In the genomic region with DNA sequence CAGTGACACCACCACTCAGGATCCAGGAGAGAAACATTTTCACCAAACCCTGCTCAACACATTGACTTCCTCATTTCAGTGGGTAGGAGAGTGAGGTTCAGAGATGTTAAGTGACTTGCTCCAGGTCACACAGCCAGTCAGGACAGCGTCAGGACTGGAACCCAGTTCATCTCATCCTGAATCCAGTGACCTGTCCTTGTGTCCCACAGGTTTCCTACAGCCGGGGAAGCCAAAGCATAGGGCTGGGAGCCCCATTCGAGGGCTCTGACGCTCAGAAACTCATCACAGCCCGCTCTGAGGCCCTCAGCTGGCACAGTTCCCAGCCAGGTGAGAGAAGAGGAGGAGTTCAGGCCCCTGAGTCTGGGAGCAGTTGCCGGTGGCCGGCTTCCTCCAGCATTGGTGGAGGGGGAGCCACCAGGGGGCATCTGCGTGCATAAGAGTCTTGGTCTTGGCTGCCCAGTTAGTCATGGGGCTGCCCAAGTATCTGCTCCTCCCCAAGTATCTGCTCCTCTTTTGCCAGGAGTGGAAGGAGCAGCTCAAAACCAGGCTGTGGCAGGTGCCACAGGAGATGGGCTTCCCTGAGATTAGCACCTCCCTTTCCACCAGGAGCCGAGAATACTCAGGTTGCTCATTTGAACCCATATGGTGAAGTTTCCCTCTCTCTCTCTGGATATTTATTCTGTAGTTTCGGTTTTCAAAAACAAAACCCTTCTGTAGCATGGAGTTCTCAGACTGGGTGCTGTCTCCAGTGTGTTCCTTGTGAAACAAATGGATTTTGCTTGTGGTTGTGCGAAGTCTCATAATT, we compare ENCODE assay signal across 10 cellular contexts. TPM values are rescaled to one million over a fixed set of nuclear protein-coding genes. Genes with fewer than 3 reads are reported as not detected.
DNase-seq lines count a peak whose midpoint lies in the region; ATAC-seq and TF ChIP-seq lines count a peak whose summit lies in the region.
"Had no signal": no experiment of that assay in that cellular context is flagged by ENCODE, and none has a peak within 500 bp of the region (broad histone marks: within the 10 kb centered on the region; RNA-seq: fewer than 3 reads in every experiment).

No MANE protein-coding gene starts in this region.

- H3K27me3 Mint-ChIP-seq in activated CD4-positive, alpha-beta T cell treated with anti-CD3 and anti-CD28 coated beads for 36 hours, result no peaks in the 10 kb centered on the region
- H3K27me3 Mint-ChIP-seq in glutamatergic neuron (ENCODE audit: unreplicated experiment), result no peaks in the 10 kb centered on the region

- no peaks in the 10 kb centered on the region for H3K79me2 ChIP-seq in ACC112 (ENCODE audit: control insufficient read depth, insufficient read depth, low read length, unreplicated experiment)

- no peaks in the 10 kb centered on the region for H3K36me3 Mint-ChIP-seq in activated CD4-positive, alpha-beta T cell treated with anti-CD3 and anti-CD28 coated beads for 36 hours (ENCODE audit: low read depth)
- H3K36me3 Mint-ChIP-seq in glutamatergic neuron (ENCODE audit: unreplicated experiment), result no peaks in the 10 kb centered on the region

- H3K4me3 ChIP-seq in ACC112 (ENCODE audit: low read depth, low read length), result no peak overlapping the region
- H3K4me3 ChIP-seq in MG63, result no peak overlapping the region
- H3K4me3 ChIP-seq: breast epithelium, HAP-1 had no signal

- POLR2A ChIA-PET in activated CD4-positive, alpha-beta T cell treated with anti-CD3 and anti-CD28 coated beads for 36 hours (lab: Charles Lee), result no interaction called here

- H3K27ac ChIP-seq in ACC112 (ENCODE audit: low read depth, low read length), result no peak overlapping the region
- H3K27ac ChIP-seq: breast epithelium had no signal

- ATAC-seq in activated CD4-positive, alpha-beta T cell treated with anti-CD3 and anti-CD28 coated beads for 36 hours, result peak; percentile 63
- ATAC-seq in GM18868 (IDR thresholded peaks at IDR 0.05; ENCODE audit: unreplicated experiment), result no peak

- H3K9me3 Mint-ChIP-seq in activated CD4-positive, alpha-beta T cell treated with anti-CD3 and anti-CD28 coated beads for 36 hours (ENCODE audit: low read depth), result no peaks in the 10 kb centered on the region
- peaks cover 4% of the 10 kb centered on the region for H3K9me3 Mint-ChIP-seq in glutamatergic neuron (ENCODE audit: unreplicated experiment)

- intact Hi-C loops in activated CD4-positive, alpha-beta T cell treated with anti-CD3 and anti-CD28 coated beads for 36 hours (cut with DNase I, micrococcal nuclease), result no loop called here

- H3K36me3 ChIP-seq in ACC112 (ENCODE audit: insufficient read depth, low read length) (no peaks in the 10 kb centered on the region), MG63 (no peaks in the 10 kb centered on the region)
- H3K36me3 ChIP-seq: breast epithelium, HAP-1 had no signal

- CTCF ChIA-PET in activated CD4-positive, alpha-beta T cell treated with anti-CD3 and anti-CD28 coated beads for 36 hours (lab: Charles Lee), result interaction anchor here (0.7 kb wide), 2 partner anchors 76 to 379 kb away, joined by 3 to 4 read pairs; no protein-coding TSS in a partner anchor

- H3K4me1 Mint-ChIP-seq in activated CD4-positive, alpha-beta T cell treated with anti-CD3 and anti-CD28 coated beads for 36 hours, result peaks cover 20% of the 10 kb centered on the region
- H3K4me1 Mint-ChIP-seq in glutamatergic neuron (ENCODE audit: low read depth, unreplicated experiment), result no peaks in the 10 kb centered on the region

- no peak overlapping the region for H3K27ac Mint-ChIP-seq in activated CD4-positive, alpha-beta T cell treated with anti-CD3 and anti-CD28 coated beads for 36 hours
- H3K27ac Mint-ChIP-seq in glutamatergic neuron (ENCODE audit: unreplicated experiment), result no peak overlapping the region

- H3K9me3 ChIP-seq in MG63, result no peaks in the 10 kb centered on the region
- H3K9me3 ChIP-seq: breast epithelium, HAP-1 had no signal

- DNase-seq in GM10266 (ENCODE audit: extremely low spot score), result peak; percentile 79
- peak; percentile 45 for DNase-seq in MG63
- DNase-seq in activated CD4-positive, alpha-beta T cell treated with anti-CD3 and anti-CD28 coated beads for 36 hours, result peak; percentile 71
- DNase-seq in glutamatergic neuron, result peak; percentile 70
- DNase-seq in renal cortical epithelial cell (ENCODE audit: low read depth), result peak; percentile 7
- DNase-seq in activated CD4-positive, CD25-positive, alpha-beta regulatory T cell treated with anti-CD3 and anti-CD28 coated beads, Interleukin-2, amount 50 U/mL, for 72 hours, result no peak

- H3K4me1 ChIP-seq in ACC112 (ENCODE audit: control insufficient read depth, insufficient read depth, low read length, unreplicated experiment), result no peaks in the 10 kb centered on the region
- H3K4me1 ChIP-seq: breast epithelium, HAP-1 had no signal

- peak; percentile 70 for TF ChIP-seq CTCF in GM10266 (IDR thresholded peaks at IDR 0.05; ENCODE audit: control insufficient read depth, insufficient read depth, low read depth, missing control alignments)
- TF ChIP-seq CTCF in glutamatergic neuron (IDR thresholded peaks at IDR 0.05; ENCODE audit: partially characterized antibody, unreplicated experiment), result peak; percentile 43

- peak overlapping the region; percentile 33 for H2AFZ ChIP-seq in ACC112 (ENCODE audit: low read length, unreplicated experiment)

- no peak overlapping the region for H3K4me3 Mint-ChIP-seq in activated CD4-positive, alpha-beta T cell treated with anti-CD3 and anti-CD28 coated beads for 36 hours
- H3K4me3 Mint-ChIP-seq in glutamatergic neuron (ENCODE audit: unreplicated experiment), result no peak overlapping the region

- H3K27me3 ChIP-seq in ACC112 (ENCODE audit: insufficient read depth, low read length) (no peaks in the 10 kb centered on the region), MG63 (no peaks in the 10 kb centered on the region)
- H3K27me3 ChIP-seq: breast epithelium had no signal

RNA-seq across cellular contexts. Expression of gene TNFRSF13B, which starts 56.0 kb away (rescaled TPM):
- total RNA-seq in MG63 (2014; rRNA removed; shearing (Covaris generic); ENCODE audit: low replicate concordance), result not detected in 2 replicates
- not detected for total RNA-seq in activated CD4-positive, alpha-beta T cell treated with anti-CD3 and anti-CD28 coated beads for 36 hours
- total RNA-seq in glutamatergic neuron (ENCODE audit: unreplicated experiment) (not detected), renal cortical epithelial cell (not detected in 2 replicates)
